19 cellular contexts compared by ENCODE assay signal in genomic region chr5:78778538-78778937, GRCh38.
DNase-seq lines count a peak whose midpoint lies in the region; ATAC-seq, FAIRE-seq and TF ChIP-seq lines count a peak whose summit lies in the region.
"Had no signal": no experiment of that assay in that cellular context is flagged by ENCODE, and none has a peak within 500 bp of the region (broad histone marks: within the 10 kb centered on the region; RNA-seq: fewer than 3 reads in every experiment).

No MANE protein-coding gene starts in this region.

- no peak for TF ChIP-seq POLR2A in H54 (IDR thresholded peaks at IDR 0.05; ENCODE audit: low read depth, low read length)

- peaks cover 21% of the 10 kb centered on the region for H3K4me1 ChIP-seq in SJSA1 (replicated peaks)
- H3K4me1 ChIP-seq in foreskin keratinocyte, result peaks cover 11% of the 10 kb centered on the region
- H3K4me1 ChIP-seq: colonic mucosa, sigmoid colon had no signal

- H3K9me3 ChIP-seq in SJSA1 (replicated peaks), result no peaks in the 10 kb centered on the region
- H3K9me3 ChIP-seq: colonic mucosa, sigmoid colon had no signal

- no peaks in the 10 kb centered on the region for H3K27me3 ChIP-seq in SJSA1 (replicated peaks)
- H3K27me3 ChIP-seq in foreskin keratinocyte, result no peaks in the 10 kb centered on the region
- H3K27me3 ChIP-seq: colonic mucosa, hepatocyte, sigmoid colon had no signal

- DNase-seq in AG08395 (ENCODE audit: low spot score) (peak; percentile 26), H54 (ENCODE audit: insufficient read length, low spot score) (no peak), SJSA1 (ENCODE audit: low read depth in 1 of 2, low spot score in 2 of 2) (peak; percentile 8 to 20), foreskin keratinocyte (peak in 1 of 2 donors; percentile 42), GDM1 (lab: John Stamatoyannopoulos, UW) (no peak), activated gamma-delta T cell (lab: John Stamatoyannopoulos, UW) (no peak), T1000 (lab: John Stamatoyannopoulos, UW) (no peak)
- no peak for DNase-seq in stimulated activated CD4-positive, alpha-beta T cell treated with anti-CD3 and anti-CD28 coated beads, Interleukin-4, amount 100 ng/mL, for 24 hours
- DNase-seq: activated CD4-positive, alpha-beta T cell treated with anti-CD3 and anti-CD28 coated beads for 1 hour; amniotic stem cell; colonic mucosa; kidney; midbrain; NCI-H345; SIG-M5; sigmoid colon; stimulated activated CD4-positive, alpha-beta T cell treated with anti-CD3 and anti-CD28 coated beads, Interleukin-4, amount 100 ng/mL, for 1 hour; stimulated activated CD8-positive, alpha-beta memory T cell treated with anti-CD3 and anti-CD28 coated beads, Interleukin-4, amount 100 ng/mL, for 48 hours had no signal

- 0 out of 2 replicates have a peak, but pooled peaks cover 3% of the 10 kb centered on the region for H3K36me3 ChIP-seq in SJSA1
- H3K36me3 ChIP-seq: colonic mucosa, sigmoid colon had no signal

- H3K27ac ChIP-seq in SJSA1 (no peak overlapping the region), foreskin keratinocyte (peak overlapping the region; percentile 82)
- H3K27ac ChIP-seq: colonic mucosa, hepatocyte had no signal

- peak; percentile 29 for ATAC-seq in foreskin keratinocyte

- no peak overlapping the region for H3K4me3 ChIP-seq in SJSA1
- H3K4me3 ChIP-seq: colonic mucosa, hepatocyte, sigmoid colon had no signal

- peak; percentile 76 for FAIRE-seq in H54 (lab: Jason Lieb, UNC)
- FAIRE-seq: kidney had no signal

- TF ChIP-seq CTCF in foreskin keratinocyte (conservative IDR thresholded peaks at IDR 0.05), result no peak

Comparison
In these comparisons a context has a peak if more than half of its experiments do, and no peak if none do; other contexts are left out.
1. DNase-seq: peak in AG08395 (single experiment) and SJSA1 (2 of 2); none in H54 (single experiment), GDM1 (single experiment), activated gamma-delta T cell (single experiment), T1000 (single experiment) and stimulated activated CD4-positive, alpha-beta T cell treated with anti-CD3 and anti-CD28 coated beads, Interleukin-4, amount 100 ng/mL, for 24 hours (single experiment).